12 cellular contexts compared by ENCODE assay signal in the genomic region with DNA sequence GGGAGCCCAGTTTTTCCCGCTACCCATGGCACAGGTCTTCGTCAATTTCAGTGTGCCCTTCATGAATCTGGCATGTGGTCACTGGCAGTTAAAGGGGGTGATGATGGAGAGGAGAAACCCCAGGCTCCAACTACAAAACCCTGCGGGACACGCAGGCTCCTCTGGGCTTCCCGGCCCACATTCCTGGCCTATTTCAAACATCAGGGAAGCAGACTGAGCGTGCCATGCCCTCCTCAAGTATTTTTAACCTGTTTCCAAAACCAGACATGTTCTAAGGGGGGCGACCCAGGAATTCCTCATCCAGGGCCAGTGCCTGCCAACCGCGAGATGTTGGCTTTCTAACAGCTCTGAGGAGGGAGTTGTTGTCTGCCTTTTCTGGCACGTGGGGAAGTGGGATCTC.
DNase-seq lines count a peak whose midpoint lies in the region; ATAC-seq, FAIRE-seq and TF ChIP-seq lines count a peak whose summit lies in the region.
"Had no signal": no experiment of that assay in that cellular context is flagged by ENCODE, and none has a peak within 500 bp of the region (broad histone marks: within the 10 kb centered on the region; RNA-seq: fewer than 3 reads in every experiment).

No MANE protein-coding gene starts in this region.

- H4K20me1 ChIP-seq in GM23248 (ENCODE audit: insufficient read depth) (no peaks in the 10 kb centered on the region), astrocyte (ENCODE audit: insufficient read depth, low read length) (peaks cover 84% of the 10 kb centered on the region)

- peaks cover 48% of the 10 kb centered on the region for H3F3A ChIP-seq in GM23248 (ENCODE audit: insufficient read depth)

- no peaks in the 10 kb centered on the region for H3K9me2 ChIP-seq in GM23248 (ENCODE audit: insufficient read depth)

- no peak overlapping the region for H3K4me3 Mint-ChIP-seq in astrocyte (ENCODE audit: unreplicated experiment)
- no peak overlapping the region for H3K4me3 Mint-ChIP-seq in stimulated activated memory B cell treated with anti-CD40 and anti-IgM and Interleukin-4, amounts not matched to agents 10 μg/mL and 1 μg/mL and 100 μg/mL, for 72 hours
- H3K4me3 Mint-ChIP-seq: activated CD4-positive, alpha-beta T cell treated with anti-CD3 and anti-CD28 coated beads, Interleukin-2, amount 10 ng/mL, durations not matched to agents 7 days and 5 days; activated naive CD8-positive, alpha-beta T cell treated with anti-CD3 and anti-CD28 coated beads, Interleukin-2, amount 10 ng/mL, durations not matched to agents 7 days and 5 days had no signal

- H3K4me1 Mint-ChIP-seq in astrocyte (ENCODE audit: low read depth, unreplicated experiment) = peaks cover 69% of the 10 kb centered on the region
- peaks cover 54% of the 10 kb centered on the region for H3K4me1 Mint-ChIP-seq in stimulated activated memory B cell treated with anti-CD40 and anti-IgM and Interleukin-4, amounts not matched to agents 10 μg/mL and 1 μg/mL and 100 μg/mL, for 72 hours

- H3K27me3 ChIP-seq in GM23248 (replicated peaks; ENCODE audit: insufficient read depth) (no peaks in the 10 kb centered on the region), astrocyte (ENCODE audit: insufficient read depth, low read length) (no peaks in the 10 kb centered on the region)

- H3K9me3 ChIP-seq in GM23248 (ENCODE audit: low read depth) (no peaks in the 10 kb centered on the region), astrocyte (ENCODE audit: insufficient read depth, low read depth, low read length) (no peaks in the 10 kb centered on the region), mucosa of descending colon (no peaks in the 10 kb centered on the region)

- H3K4me1 ChIP-seq in GM23248 (ENCODE audit: insufficient read depth) (peaks cover 66% of the 10 kb centered on the region), astrocyte (ENCODE audit: insufficient read depth, low read length) (peaks cover 57% of the 10 kb centered on the region), mucosa of descending colon (ENCODE audit: low read depth) (peaks cover 16% of the 10 kb centered on the region)

- H2AFZ ChIP-seq in GM23248 (no peak overlapping the region), astrocyte (ENCODE audit: low read depth, low read length) (no peak overlapping the region)

- TF ChIP-seq CTCF in astrocyte (IDR thresholded peaks at IDR 0.05; ENCODE audit: insufficient read depth, low read depth, low read length) = no peak
- no peak for TF ChIP-seq CTCF in mucosa of descending colon (IDR thresholded peaks at IDR 0.05)

- no peak for DNase-seq in GM23248
- DNase-seq in astrocyte (ENCODE audit: low read depth) = peak; percentile 71
- DNase-seq in islet precursor cell = peak; percentile 76
- DNase-seq in superior temporal gyrus (ENCODE audit: extremely low spot score) = no peak
- DNase-seq in mucosa of descending colon = no peak
- DNase-seq: activated CD4-positive, alpha-beta T cell treated with anti-CD3 and anti-CD28 coated beads, Interleukin-2, amount 10 ng/mL, durations not matched to agents 7 days and 5 days; activated naive CD8-positive, alpha-beta T cell treated with anti-CD3 and anti-CD28 coated beads, Interleukin-2, amount 10 ng/mL, durations not matched to agents 7 days and 5 days; effector CD8-positive, alpha-beta T cell; NCI-H2171; stimulated activated CD4-positive, alpha-beta T cell treated with anti-CD3 and anti-CD28 coated beads, Interleukin-4, amount 100 ng/mL, for 4 hours had no signal

- H3K27ac ChIP-seq in GM23248 (peak overlapping the region; percentile 97), astrocyte (ENCODE audit: low read depth, low read length) (peak overlapping the region; percentile 91)

- H3K27ac Mint-ChIP-seq in astrocyte (ENCODE audit: unreplicated experiment) = peak overlapping the region; percentile 91
- peak overlapping the region; percentile 44 for H3K27ac Mint-ChIP-seq in stimulated activated memory B cell treated with anti-CD40 and anti-IgM and Interleukin-4, amounts not matched to agents 10 μg/mL and 1 μg/mL and 100 μg/mL, for 72 hours
- H3K27ac Mint-ChIP-seq: activated CD4-positive, alpha-beta T cell treated with anti-CD3 and anti-CD28 coated beads, Interleukin-2, amount 10 ng/mL, durations not matched to agents 7 days and 5 days had no signal

- WGBS in GM23248 (ENCODE audit: low coverage in 1 of 2, low lambda C conversion rate in 2 of 2, missing lambda C conversion rate in 2 of 2), 2 experiments = 63 to 71% methylated on average over 10 of the region's 10 CpGs

- H3K36me3 Mint-ChIP-seq in astrocyte (ENCODE audit: low read depth, unreplicated experiment) = peaks cover 31% of the 10 kb centered on the region
- H3K36me3 Mint-ChIP-seq in stimulated activated memory B cell treated with anti-CD40 and anti-IgM and Interleukin-4, amounts not matched to agents 10 μg/mL and 1 μg/mL and 100 μg/mL, for 72 hours = peaks cover 30% of the 10 kb centered on the region

- no peaks in the 10 kb centered on the region for H3K27me3 Mint-ChIP-seq in astrocyte (ENCODE audit: low read depth, unreplicated experiment)
- H3K27me3 Mint-ChIP-seq in stimulated activated memory B cell treated with anti-CD40 and anti-IgM and Interleukin-4, amounts not matched to agents 10 μg/mL and 1 μg/mL and 100 μg/mL, for 72 hours = no peaks in the 10 kb centered on the region
- H3K27me3 Mint-ChIP-seq: activated CD4-positive, alpha-beta T cell treated with anti-CD3 and anti-CD28 coated beads, Interleukin-2, amount 10 ng/mL, durations not matched to agents 7 days and 5 days; activated naive CD8-positive, alpha-beta T cell treated with anti-CD3 and anti-CD28 coated beads, Interleukin-2, amount 10 ng/mL, durations not matched to agents 7 days and 5 days had no signal

- in situ Hi-C loops in GM23248 (cut with MboI) = no loop called here

- H3K4me2 ChIP-seq in GM23248 (ENCODE audit: unreplicated experiment) (no peak overlapping the region), astrocyte (ENCODE audit: low read length) (no peak overlapping the region)

- no peak overlapping the region for H3K9ac ChIP-seq in GM23248
- no peak overlapping the region for H3K9ac ChIP-seq in astrocyte (ENCODE audit: low read length)

- intact Hi-C loops in mucosa of descending colon (cut with DNase I, micrococcal nuclease) = no loop called here

- peaks cover 4% of the 10 kb centered on the region for H3K9me3 Mint-ChIP-seq in astrocyte (ENCODE audit: unreplicated experiment)
- no peaks in the 10 kb centered on the region for H3K9me3 Mint-ChIP-seq in stimulated activated memory B cell treated with anti-CD40 and anti-IgM and Interleukin-4, amounts not matched to agents 10 μg/mL and 1 μg/mL and 100 μg/mL, for 72 hours
- H3K9me3 Mint-ChIP-seq: activated CD4-positive, alpha-beta T cell treated with anti-CD3 and anti-CD28 coated beads, Interleukin-2, amount 10 ng/mL, durations not matched to agents 7 days and 5 days; activated naive CD8-positive, alpha-beta T cell treated with anti-CD3 and anti-CD28 coated beads, Interleukin-2, amount 10 ng/mL, durations not matched to agents 7 days and 5 days had no signal

- no peak for FAIRE-seq in astrocyte (lab: Jason Lieb, UNC)

- H3K36me3 ChIP-seq in GM23248 (ENCODE audit: low read depth) (no peaks in the 10 kb centered on the region), astrocyte (ENCODE audit: insufficient read depth, low read length) (peaks cover 2% of the 10 kb centered on the region), mucosa of descending colon (ENCODE audit: low read depth) (no peaks in the 10 kb centered on the region)

- peaks cover 92% of the 10 kb centered on the region for H3K79me2 ChIP-seq in GM23248 (ENCODE audit: insufficient read depth)
- H3K79me2 ChIP-seq in astrocyte (ENCODE audit: insufficient read depth, low read length) = peaks cover 89% of the 10 kb centered on the region

- ATAC-seq in stimulated activated memory B cell treated with anti-CD40 and anti-IgM and Interleukin-4, amounts not matched to agents 10 μg/mL and 1 μg/mL and 100 μg/mL, for 72 hours = no peak
- ATAC-seq in GM21576 (IDR thresholded peaks at IDR 0.05; ENCODE audit: unreplicated experiment) (no peak), mucosa of descending colon (no peak)

- no peak overlapping the region for H3K4me3 ChIP-seq in GM23248
- H3K4me3 ChIP-seq in astrocyte (ENCODE audit: insufficient read depth, low read depth, low read length) = no peak overlapping the region
- H3K4me3 ChIP-seq in mucosa of descending colon = no peak overlapping the region

Comparison
In these comparisons a context has a peak if more than half of its experiments do, and no peak if none do; other contexts are left out.
1. DNase-seq: peak in astrocyte (single experiment) and islet precursor cell (single experiment); none in GM23248 (single experiment), superior temporal gyrus (single experiment) and mucosa of descending colon (0 of 3).